ENCODE assay signal across 23 cellular contexts in the genomic region with DNA sequence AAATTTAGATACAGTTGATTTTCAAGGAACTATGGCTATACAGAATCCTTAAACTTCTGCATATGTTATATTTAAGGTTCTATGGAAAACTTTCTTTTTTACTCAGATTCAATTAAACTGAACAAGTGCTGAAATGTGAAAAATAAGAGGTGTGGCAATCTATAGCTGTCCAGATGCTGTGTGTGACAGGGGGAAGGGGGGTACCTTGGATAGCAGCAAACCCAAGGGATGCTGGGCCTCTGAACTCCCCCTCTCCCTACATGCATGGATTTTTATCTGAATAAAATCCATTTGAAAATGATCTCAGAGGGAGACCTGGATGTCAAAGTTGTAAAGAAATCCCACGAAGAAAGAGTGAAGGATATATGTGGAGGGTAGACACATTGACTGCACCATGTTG.
DNase-seq lines count a peak whose midpoint lies in the region; TF ChIP-seq lines count a peak whose summit lies in the region.
"Had no signal": no experiment of that assay in that cellular context is flagged by ENCODE, and none has a peak within 500 bp of the region (broad histone marks: within the 10 kb centered on the region; RNA-seq: fewer than 3 reads in every experiment).

No MANE protein-coding gene starts in this region.

- no peak for TF ChIP-seq CTCF in HEK293 (tag by site-specific recombination; IDR thresholded peaks at IDR 0.05)

- H3K36me3 ChIP-seq in HEK293 (ENCODE audit: control insufficient read depth in 2 of 2, insufficient read depth in 1 of 2, low read length in 2 of 2): no peaks in the 10 kb centered on the region
- H3K36me3 ChIP-seq: BE2C, BLaER1 had no signal

- H3K27ac ChIP-seq in HEK293 (ENCODE audit: extremely low read depth, low read depth, low read length): no peak overlapping the region
- H3K27ac ChIP-seq: 22Rv1, BLaER1 had no signal

- POLR2A ChIA-PET in HEK293 (lab: Yijun Ruan, JAX): no interaction called here

- H3K4me3 ChIP-seq in HEK293 (ENCODE audit: low read depth, low read length): no peak overlapping the region
- H3K4me3 ChIP-seq: BLaER1 had no signal

- DNase-seq in NCI-H82 (lab: John Stamatoyannopoulos, UW): peak; percentile 78
- DNase-seq in NCI-H82 treated with DMSO at 0.1 percent for 48 hours (lab: John Stamatoyannopoulos, UW; ENCODE audit: unreplicated experiment): no peak
- DNase-seq in midbrain (lab: John Stamatoyannopoulos, UW): no peak
- DNase-seq in T1000 (lab: John Stamatoyannopoulos, UW): no peak
- DNase-seq in NCI-H1694 (lab: John Stamatoyannopoulos, UW): no peak
- DNase-seq: ACHN; BE2C; C1 segment of cervical spinal cord; CD4-positive, alpha-beta memory T cell; CD4-positive, CD25-positive, alpha-beta regulatory T cell; CD8-positive, alpha-beta memory T cell; COR-L47; DMS 273 treated with DMSO at 0.1 percent for 48 hours; DMS153; DMS53; DMS79; DND-41; EL; GDM1 had no signal

- TF ChIP-seq RAD21 in Ishikawa (IDR thresholded peaks at IDR 0.05; ENCODE audit: low read depth): no peak

- no peaks in the 10 kb centered on the region for H3K9me3 ChIP-seq in HEK293 (ENCODE audit: control insufficient read depth, insufficient read depth, low read depth, low read length)
- H3K9me3 ChIP-seq: BE2C, BLaER1 had no signal

- CTCF ChIA-PET in HEK293 (lab: Yijun Ruan, JAX): no interaction called here

- H3K4me1 ChIP-seq in HEK293 (ENCODE audit: control insufficient read depth, insufficient read depth, low read length): no peaks in the 10 kb centered on the region
- H3K4me1 ChIP-seq: BE2C had no signal

- TF ChIP-seq EP300 in Ishikawa (IDR thresholded peaks at IDR 0.05; ENCODE audit: borderline replicate concordance): no peak

TF ChIP-seq in HEK293, 187 proteins besides CTCF, POLR2A, EP300 and RAD21:
- TF ChIP-seq, protein P1, sequence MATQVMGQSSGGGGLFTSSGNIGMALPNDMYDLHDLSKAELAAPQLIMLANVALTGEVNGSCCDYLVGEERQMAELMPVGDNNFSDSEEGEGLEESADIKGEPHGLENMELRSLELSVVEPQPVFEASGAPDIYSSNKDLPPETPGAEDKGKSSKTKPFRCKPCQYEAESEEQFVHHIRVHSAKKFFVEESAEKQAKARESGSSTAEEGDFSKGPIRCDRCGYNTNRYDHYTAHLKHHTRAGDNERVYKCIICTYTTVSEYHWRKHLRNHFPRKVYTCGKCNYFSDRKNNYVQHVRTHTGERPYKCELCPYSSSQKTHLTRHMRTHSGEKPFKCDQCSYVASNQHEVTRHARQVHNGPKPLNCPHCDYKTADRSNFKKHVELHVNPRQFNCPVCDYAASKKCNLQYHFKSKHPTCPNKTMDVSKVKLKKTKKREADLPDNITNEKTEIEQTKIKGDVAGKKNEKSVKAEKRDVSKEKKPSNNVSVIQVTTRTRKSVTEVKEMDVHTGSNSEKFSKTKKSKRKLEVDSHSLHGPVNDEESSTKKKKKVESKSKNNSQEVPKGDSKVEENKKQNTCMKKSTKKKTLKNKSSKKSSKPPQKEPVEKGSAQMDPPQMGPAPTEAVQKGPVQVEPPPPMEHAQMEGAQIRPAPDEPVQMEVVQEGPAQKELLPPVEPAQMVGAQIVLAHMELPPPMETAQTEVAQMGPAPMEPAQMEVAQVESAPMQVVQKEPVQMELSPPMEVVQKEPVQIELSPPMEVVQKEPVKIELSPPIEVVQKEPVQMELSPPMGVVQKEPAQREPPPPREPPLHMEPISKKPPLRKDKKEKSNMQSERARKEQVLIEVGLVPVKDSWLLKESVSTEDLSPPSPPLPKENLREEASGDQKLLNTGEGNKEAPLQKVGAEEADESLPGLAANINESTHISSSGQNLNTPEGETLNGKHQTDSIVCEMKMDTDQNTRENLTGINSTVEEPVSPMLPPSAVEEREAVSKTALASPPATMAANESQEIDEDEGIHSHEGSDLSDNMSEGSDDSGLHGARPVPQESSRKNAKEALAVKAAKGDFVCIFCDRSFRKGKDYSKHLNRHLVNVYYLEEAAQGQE (tag by site-specific recombination; IDR thresholded peaks at IDR 0.05): peak; percentile 87
- TF ChIP-seq ZNF792 (tag by site-specific recombination; IDR thresholded peaks at IDR 0.05): no peak
TF ChIP-seq in HEK293: peak in this region for 1.

TF ChIP-seq in Ishikawa, 13 proteins besides CTCF, POLR2A, EP300 and RAD21:
- TF ChIP-seq TEAD4 (IDR thresholded peaks at IDR 0.05): no peak
- no peak for TF ChIP-seq CREB1 (IDR thresholded peaks at IDR 0.05; ENCODE audit: low read depth)
- TF ChIP-seq, protein P1 (IDR thresholded peaks at IDR 0.05; ENCODE audit: low read depth): peak; percentile 56; the same call in 1 of the 2 replicates
